ENCODE assay signal across 1 cellular context in genomic region chr21:44450402-44450801, GRCh38.
TF ChIP-seq lines count a peak whose summit lies in the region.

No MANE protein-coding gene starts in this region.

TF ChIP-seq in HepG2, 621 proteins besides CTCF, POLR2A, EP300 and RAD21 (continued from another document):
- TF ChIP-seq ZBTB40 (IDR thresholded peaks at IDR 0.05) (no peak), ZBTB40 (CRISPR knock-in tag; IDR thresholded peaks at IDR 0.05) (no peak), HMGA1 (CRISPR knock-in tag; conservative IDR thresholded peaks at IDR 0.05) (no peak), ASH2L (IDR thresholded peaks at IDR 0.05; ENCODE audit: insufficient read length, low read depth, low read length) (no peak)
